7 cellular contexts compared by ENCODE assay signal in genomic region chr19:46601318-46602224, GRCh38. TPM values are rescaled to one million over a fixed set of nuclear protein-coding genes. Genes with fewer than 3 reads are reported as not detected.
DNase-seq lines count a peak whose midpoint lies in the region; ATAC-seq and TF ChIP-seq lines count a peak whose summit lies in the region.

Gene CALM3, plus strand, starts transcription at chr19:46601330. Its CDS starts 105 bp downstream, at chr19:46601435.

- H3K27ac ChIP-seq in OCI-LY1 (ENCODE audit: low read depth, low read length, poor library complexity, severe bottlenecking) (peak within 1 kb of the TSS; percentile 94), duodenal mucosa (ENCODE audit: low read depth, low read length) (peak within 1 kb of the TSS; percentile 97), upper lobe of left lung (peak within 1 kb of the TSS; percentile 97 to 99 (median 98))

- peaks cover 21% of the 10 kb centered on the region for H3K4me1 Mint-ChIP-seq in mesothelial cell of epicardium

- peak within 1 kb of the TSS; percentile 98 for H3K4me3 ChIP-seq in OCI-LY1 (ENCODE audit: low read depth, low read length, poor library complexity, severe bottlenecking)
- H3K4me3 ChIP-seq in duodenal mucosa (ENCODE audit: low read depth in 1 of 2, low read length in 2 of 2) = peak within 1 kb of the TSS; percentile 94 to 100
- peak within 1 kb of the TSS; percentile 76 to 100 (median 98) for H3K4me3 ChIP-seq in upper lobe of left lung

- no peaks in the 10 kb centered on the region for H3K9me2 ChIP-seq in OCI-LY1 (ENCODE audit: low read depth, low read length)

- peak within 1 kb of the TSS; percentile 84 for H3K4me2 ChIP-seq in OCI-LY1 (ENCODE audit: low read length)

- WGBS in upper lobe of left lung, 2 donors = 1 to 2% methylated on average over 17 to 31 of the region's 51 CpGs

- H3K9me3 Mint-ChIP-seq in mesothelial cell of epicardium = peaks cover 23% of the 10 kb centered on the region

- H4K20me1 ChIP-seq in OCI-LY1 (ENCODE audit: insufficient read depth, low read length) = no peaks in the 10 kb centered on the region

- H3K27ac Mint-ChIP-seq in mesothelial cell of epicardium = peak within 1 kb of the TSS; percentile 100

- H3K9me3 ChIP-seq in OCI-LY1 (ENCODE audit: low read length) (peaks cover 7% of the 10 kb centered on the region), duodenal mucosa (ENCODE audit: control insufficient read depth in 1 of 2, low read length in 2 of 2) (no peaks in the 10 kb centered on the region), upper lobe of left lung (no peaks in the 10 kb centered on the region)

- TF ChIP-seq EP300 in upper lobe of left lung (IDR thresholded peaks at IDR 0.05) = no peak

- H3K27me3 Mint-ChIP-seq in mesothelial cell of epicardium (ENCODE audit: low read depth) = no peaks in the 10 kb centered on the region

- H3K36me3 Mint-ChIP-seq in mesothelial cell of epicardium = peaks cover 9% of the 10 kb centered on the region

- H3K36me3 ChIP-seq in OCI-LY1 (ENCODE audit: insufficient read depth, low read length) (peaks cover 14% of the 10 kb centered on the region), duodenal mucosa (ENCODE audit: control insufficient read depth in 1 of 2, insufficient read depth in 2 of 2, low read length in 2 of 2) (peaks cover 7 to 12% of the 10 kb centered on the region in 2 donors), upper lobe of left lung (peaks cover 0 to 16% (median 14%) of the 10 kb centered on the region in 4 donors)

- H3K79me2 ChIP-seq in OCI-LY1 (ENCODE audit: insufficient read depth, low read length) = peaks cover 21% of the 10 kb centered on the region

- TF ChIP-seq CTCF in OCI-LY1 (IDR thresholded peaks at IDR 0.05; ENCODE audit: low read length) = no peak
- TF ChIP-seq CTCF in mesothelial cell of epicardium (IDR thresholded peaks at IDR 0.05; ENCODE audit: unreplicated experiment) = no peak
- TF ChIP-seq CTCF in upper lobe of left lung (IDR thresholded peaks at IDR 0.05) = no peak

- H3K27me3 ChIP-seq in OCI-LY1 (ENCODE audit: insufficient read depth, low read length) (no peaks in the 10 kb centered on the region; the same call in 1 of the 2 replicates), duodenal mucosa (ENCODE audit: control insufficient read depth in 1 of 2, insufficient read depth in 2 of 2, low read length in 2 of 2) (no peaks in the 10 kb centered on the region), upper lobe of left lung (no peaks in the 10 kb centered on the region)

- ATAC-seq in upper lobe of left lung (ENCODE audit: low FRiP score in 2 of 2) (no peak), HG03139 (IDR thresholded peaks at IDR 0.05; ENCODE audit: unreplicated experiment) (no peak)

- TF ChIP-seq POLR2A in GM18526 (IDR thresholded peaks at IDR 0.05; ENCODE audit: extremely low read depth, insufficient read length) (peak; percentile 84), upper lobe of left lung (IDR thresholded peaks at IDR 0.05) (peak; percentile 40 to 88 (median 76))

- H3K4me3 Mint-ChIP-seq in mesothelial cell of epicardium = peak within 1 kb of the TSS; percentile 99

- no peaks in the 10 kb centered on the region for H3F3A ChIP-seq in OCI-LY1 (ENCODE audit: insufficient read depth, low read length)

- H3K9ac ChIP-seq in OCI-LY1 (ENCODE audit: low read length) = peak within 1 kb of the TSS; percentile 100
- H3K9ac ChIP-seq in duodenal mucosa (ENCODE audit: low read depth in 1 of 2, low read length in 2 of 2) = peak within 1 kb of the TSS; percentile 100

- H2AFZ ChIP-seq in OCI-LY1 (ENCODE audit: low read length) = peak within 1 kb of the TSS; percentile 86

- DNase-seq in mesothelial cell of epicardium (ENCODE audit: low spot score in 2 of 2, unreplicated experiment in 2 of 2) = peak in 1 of 2 experiments; percentile 39
- DNase-seq in upper lobe of left lung = peak in 1 of 2 donors; percentile 81
- no peak for DNase-seq in NCI-H1048 (lab: John Stamatoyannopoulos, UW)

- H3K4me1 ChIP-seq in OCI-LY1 (ENCODE audit: insufficient read depth, low read length, severe bottlenecking) = peaks cover 21% of the 10 kb centered on the region
- peaks cover 14 to 24% of the 10 kb centered on the region in 2 donors for H3K4me1 ChIP-seq in duodenal mucosa (ENCODE audit: control insufficient read depth in 1 of 2, insufficient read depth in 2 of 2, low read length in 2 of 2)
- H3K4me1 ChIP-seq in upper lobe of left lung = peaks cover 23 to 32% (median 28%) of the 10 kb centered on the region in 4 donors

RNA-seq across cellular contexts. Expression of gene CALM3, which starts in this region (rescaled TPM):
- total RNA-seq in mesothelial cell of epicardium = 231 to 233 TPM (median 231 TPM) in 3 replicates
- 100 to 1,000 TPM in 4 of 6 donors, 10 to 100 TPM in 2; 74.4 to 176 (median 123) TPM for total RNA-seq in upper lobe of left lung
